In the genomic region with DNA sequence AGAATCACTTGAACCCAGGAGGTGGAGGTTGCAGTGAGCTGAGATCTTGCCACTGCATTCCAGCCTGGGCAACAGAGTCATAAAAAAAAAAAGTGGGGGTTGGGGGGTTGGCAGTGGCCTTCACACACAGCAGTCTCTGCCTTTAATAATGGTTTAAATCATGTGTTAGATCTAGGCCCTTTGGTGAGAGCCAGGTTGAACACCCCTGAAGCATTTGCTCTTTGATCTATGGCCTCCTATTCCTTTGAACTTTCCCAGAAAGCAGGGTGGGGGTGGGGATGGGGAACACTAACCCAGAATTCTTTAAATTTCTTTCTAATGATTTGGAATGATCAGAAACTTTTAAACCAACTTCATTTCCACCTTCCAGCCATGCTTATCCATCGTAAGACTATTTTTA, we compare ENCODE assay signal across 1 cellular context.
TF ChIP-seq lines count a peak whose summit lies in the region.

No MANE protein-coding gene starts in this region.

TF ChIP-seq in GM23338, 12 proteins besides CTCF, POLR2A, EP300 and RAD21 (continued from another document):
- no peak for TF ChIP-seq ZNF462 (CRISPR knock-in tag; IDR thresholded peaks at IDR 0.05)
